Comparison of ENCODE assay signal across 26 cellular contexts in the genomic region with DNA sequence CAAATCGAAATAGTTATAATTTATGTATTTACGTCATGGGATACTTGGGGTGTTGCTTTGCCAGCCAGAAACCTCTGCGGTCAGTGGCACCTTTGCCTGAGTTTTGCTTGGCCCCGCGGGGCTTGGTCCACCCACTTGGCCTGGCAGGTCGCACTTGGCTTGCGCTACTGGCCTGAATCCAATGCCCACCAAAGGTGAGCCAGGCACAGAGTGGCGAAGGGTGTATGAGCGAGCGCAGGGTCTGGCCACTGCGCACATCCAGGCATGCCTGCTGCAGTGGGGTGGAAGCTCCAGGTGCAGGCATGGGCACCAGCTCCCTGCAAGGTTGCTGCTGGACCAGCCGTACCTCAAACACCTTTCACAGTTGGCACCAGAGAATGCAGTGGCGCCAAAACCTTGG.
"Had no signal": no experiment of that assay in that cellular context is flagged by ENCODE, and none has a peak within 500 bp of the region (broad histone marks: within the 10 kb centered on the region; RNA-seq: fewer than 3 reads in every experiment).

No MANE protein-coding gene starts in this region.

- H3K36me3 ChIP-seq: heart right ventricle, neutrophil, right atrium auricular region, right lobe of liver, stomach, thyroid gland, transverse colon, vagina had no signal

- DNase-seq: heart right ventricle; islet precursor cell; kidney glomerular epithelial cell; left cardiac atrium; midbrain; mucosa of descending colon; naive thymus-derived CD4-positive, alpha-beta T cell; occipital lobe; right lobe of liver; stimulated activated CD4-positive, alpha-beta T cell treated with anti-CD3 and anti-CD28 coated beads, Interleukin-12 subunit alpha, Interleukin-12 subunit beta, amount 100 ng/mL, for 4 hours; stimulated activated CD4-positive, alpha-beta T cell treated with anti-CD3 and anti-CD28 coated beads, Interleukin-15, amount 100 ng/mL, for 24 hours; stimulated activated CD4-positive, alpha-beta T cell treated with anti-CD3 and anti-CD28 coated beads, Interleukin-2, amount 100 ng/mL, for 24 hours; stimulated activated CD4-positive, alpha-beta T cell treated with anti-CD3 and anti-CD28 coated beads, Interleukin-4, amount 100 ng/mL, for 1 hour; stimulated activated naive B cell treated with anti-CD40 and anti-IgM and Interleukin-4, amounts not matched to agents 10 μg/mL and 1 μg/mL and 100 μg/mL, for 72 hours; stimulated activated naive CD8-positive, alpha-beta T cell treated with anti-CD3 and anti-CD28 coated beads, Interleukin-15, Interleukin-2, amounts not matched to agents 100 U/mL and 50 U/mL, for 24 hours; stomach; testis; thyroid gland; transverse colon had no signal

- H3K27ac ChIP-seq: heart right ventricle, hepatocyte, neutrophil, parathyroid adenoma, right atrium auricular region, right lobe of liver, stomach, testis, thyroid gland, transverse colon, vagina had no signal

- H3K4me1 ChIP-seq: heart right ventricle, parathyroid adenoma, right atrium auricular region, right lobe of liver, stomach, testis, thyroid gland, transverse colon, vagina had no signal

- H3K27me3 ChIP-seq: heart right ventricle, hepatocyte, neutrophil, right atrium auricular region, right lobe of liver, stomach, testis, thyroid gland, transverse colon, vagina had no signal

- H3K9me3 ChIP-seq: neutrophil, right atrium auricular region, right lobe of liver, testis, thyroid gland, transverse colon, vagina had no signal

- H3K4me3 ChIP-seq: heart right ventricle, hepatocyte, mucosa of descending colon, right atrium auricular region, right lobe of liver, smooth muscle cell, stomach, thyroid gland, transverse colon, vagina had no signal

- ATAC-seq: heart right ventricle; left cardiac atrium; left lobe of liver; mucosa of descending colon; naive thymus-derived CD4-positive, alpha-beta T cell; right lobe of liver; stimulated activated naive B cell treated with anti-CD40 and anti-IgM and Interleukin-4, amounts not matched to agents 10 μg/mL and 1 μg/mL and 100 μg/mL, for 72 hours; stimulated activated naive CD8-positive, alpha-beta T cell treated with anti-CD3 and anti-CD28 coated beads, Interleukin-15, Interleukin-2, amounts not matched to agents 100 U/mL and 50 U/mL, for 24 hours had no signal
